Comparison of ENCODE assay signal across 1 cellular context in genomic region chr16:30368792-30369090, GRCh38.
TF ChIP-seq lines count a peak whose summit lies in the region.

No MANE protein-coding gene starts in this region.

TF ChIP-seq in GM12878, 131 proteins besides CTCF, POLR2A, EP300 and RAD21:
- TF ChIP-seq FOS (IDR thresholded peaks at IDR 0.05; ENCODE audit: borderline replicate concordance, extremely low read depth, insufficient read length) (no peak), ATF3 (IDR thresholded peaks at IDR 0.05; ENCODE audit: borderline replicate concordance, extremely low read depth, low read depth, low read length) (no peak), NBN (IDR thresholded peaks at IDR 0.05) (no peak), KDM1A (IDR thresholded peaks at IDR 0.05; ENCODE audit: borderline replicate concordance) (no peak), CEBPB (IDR thresholded peaks at IDR 0.05; ENCODE audit: borderline replicate concordance in 1 of 2, low read depth in 2 of 2, low read length in 2 of 2) (no peak), PKNOX1 (IDR thresholded peaks at IDR 0.05) (no peak), TBL1XR1 (IDR thresholded peaks at IDR 0.05; ENCODE audit: low read depth, low read length) (no peak), ZNF622 (IDR thresholded peaks at IDR 0.05) (no peak), IKZF2 (IDR thresholded peaks at IDR 0.05) (no peak), STAT1 (conservative IDR thresholded peaks at IDR 0.05) (no peak), RELA (IDR thresholded peaks at IDR 0.05; ENCODE audit: borderline replicate concordance, partially characterized antibody) (no peak), BCLAF1 (IDR thresholded peaks at IDR 0.05) (no peak), BRCA1 (IDR thresholded peaks at IDR 0.05; ENCODE audit: low read depth, low read length) (no peak), WRNIP1 (IDR thresholded peaks at IDR 0.05; ENCODE audit: borderline replicate concordance, low read depth, low read length) (no peak), RBBP5 (conservative IDR thresholded peaks at IDR 0.05) (no peak)
